27 cellular contexts compared by ENCODE assay signal in the genomic region with DNA sequence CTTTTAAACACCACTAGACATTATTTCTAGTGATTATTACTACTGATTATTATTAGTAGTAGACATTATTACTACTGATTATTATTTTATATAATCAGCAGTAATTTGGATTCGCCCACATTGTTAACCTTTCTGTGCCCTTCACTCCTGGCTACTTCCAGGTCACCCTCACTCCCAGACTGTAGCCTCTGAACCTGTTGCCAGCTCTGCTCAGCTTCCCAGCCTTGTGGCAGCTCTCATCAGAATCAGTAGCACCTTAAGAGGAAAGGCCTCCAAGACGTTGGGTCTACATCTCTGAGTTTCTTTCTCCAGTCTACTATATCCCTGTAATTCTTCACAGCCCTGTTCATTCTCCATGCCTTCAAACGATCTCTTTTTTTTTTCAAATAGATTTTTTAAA.
"Had no signal": no experiment of that assay in that cellular context is flagged by ENCODE, and none has a peak within 500 bp of the region (broad histone marks: within the 10 kb centered on the region; RNA-seq: fewer than 3 reads in every experiment).

No MANE protein-coding gene starts in this region.

- H3K79me2 ChIP-seq: parathyroid adenoma had no signal

- H2AFZ ChIP-seq: neural progenitor cell, parathyroid adenoma had no signal

- ATAC-seq: left lobe of liver; natural killer cell; psoas muscle; sciatic nerve; stimulated activated effector memory CD8-positive, alpha-beta T cell treated with anti-CD3 and anti-CD28 coated beads, Interleukin-12 subunit alpha, Interleukin-12 subunit beta, amount 100 ng/mL, for 72 hours; upper lobe of right lung had no signal

- DNase-seq: head of caudate nucleus; hypothalamus; immature natural killer cell; mesendoderm; naive B cell; natural killer cell; nephron progenitor cell; occipital lobe; psoas muscle; stimulated activated CD4-positive, alpha-beta T cell treated with anti-CD3 and anti-CD28 coated beads, Interleukin-12 subunit alpha, Interleukin-12 subunit beta, amount 100 ng/mL, for 4 hours; stimulated activated CD4-positive, alpha-beta T cell treated with anti-CD3 and anti-CD28 coated beads, Interleukin-15, amount 100 ng/mL, for 24 hours; stimulated activated CD4-positive, alpha-beta T cell treated with anti-CD3 and anti-CD28 coated beads, Interleukin-2, amount 100 ng/mL, for 24 hours; stimulated activated CD4-positive, alpha-beta T cell treated with anti-CD3 and anti-CD28 coated beads, Interleukin-4, amount 100 ng/mL, for 1 hour; stimulated activated naive CD4-positive, alpha-beta T cell; tibial artery; trophoblast cell; upper lobe of right lung had no signal

- H3K27ac ChIP-seq: neural progenitor cell, neutrophil, parathyroid adenoma, psoas muscle, skin epidermis, suprapubic skin, thoracic aorta, tibial artery, upper lobe of right lung had no signal

- H3K4me3 ChIP-seq: lung, neural progenitor cell, psoas muscle, skin epidermis, suprapubic skin, thoracic aorta, tibial artery, upper lobe of right lung had no signal

- H3K9me3 ChIP-seq: neutrophil, psoas muscle, suprapubic skin, thoracic aorta, tibial artery, upper lobe of right lung had no signal

- H3K36me3 ChIP-seq: neural progenitor cell, thoracic aorta, upper lobe of right lung had no signal

- H3K4me2 ChIP-seq: neural progenitor cell had no signal

- H3K4me1 ChIP-seq: neural progenitor cell, parathyroid adenoma, psoas muscle, suprapubic skin, tibial artery, upper lobe of right lung had no signal

- H3K27me3 ChIP-seq: neural progenitor cell, neutrophil, suprapubic skin, tibial artery, upper lobe of right lung had no signal
